16 cellular contexts compared by ENCODE assay signal in genomic region chr6:111418971-111419693, GRCh38.
DNase-seq lines count a peak whose midpoint lies in the region; ATAC-seq, FAIRE-seq and TF ChIP-seq lines count a peak whose summit lies in the region.
"Had no signal": no experiment of that assay in that cellular context is flagged by ENCODE, and none has a peak within 500 bp of the region (broad histone marks: within the 10 kb centered on the region; RNA-seq: fewer than 3 reads in every experiment).

No MANE protein-coding gene starts in this region.

- no peak for ATAC-seq in heart left ventricle
- ATAC-seq: HepG2, lower lobe of right lung had no signal

- H3K4me1 ChIP-seq in muscle layer of colon (ENCODE audit: insufficient read depth, low read length) (peaks cover 65% of the 10 kb centered on the region), heart left ventricle (peaks cover 0 to 49% (median 37%) of the 10 kb centered on the region in 12 donors)

- H3K9me3 ChIP-seq in muscle layer of colon (ENCODE audit: low read length) (no peaks in the 10 kb centered on the region), heart left ventricle (no peaks in the 10 kb centered on the region)
- H3K9me3 ChIP-seq: lower lobe of right lung, thoracic aorta had no signal

- POLR2A ChIA-PET in AG04449 (lab: Yijun Ruan, JAX), result interaction anchor here (0.7 kb wide), 1 partner anchor 153 kb away, joined by 3 read pairs; no protein-coding TSS in a partner anchor

- CTCF ChIA-PET in AG04449 (lab: Yijun Ruan, JAX), result no interaction called here

- H3K27me3 ChIP-seq in muscle layer of colon (ENCODE audit: control insufficient read depth in 1 of 2, insufficient read depth in 2 of 2, low read length in 2 of 2), result no peaks in the 10 kb centered on the region
- H3K27me3 ChIP-seq in heart left ventricle, result no peaks in the 10 kb centered on the region
- H3K27me3 ChIP-seq: neural progenitor cell had no signal

- intact Hi-C loops in heart left ventricle (cut with DNase I), result loop anchor here in 2 of 10 donors (5.0 kb wide), 2 partner anchors 63 to 223 kb away; partner anchors contain the start of gene REV3L (in 1 of the 2)

- H3K27ac ChIP-seq in muscle layer of colon (ENCODE audit: low read depth, low read length) (peak overlapping the region; percentile 4), heart left ventricle (peak overlapping the region in 1 of 12 donors; percentile 27)
- H3K27ac ChIP-seq: lower lobe of right lung, neural progenitor cell, thoracic aorta had no signal

- H3K36me3 ChIP-seq in muscle layer of colon (ENCODE audit: insufficient read depth, low read length), result no peaks in the 10 kb centered on the region
- H3K36me3 ChIP-seq in heart left ventricle, result peaks cover 0 to 17% (median 5%) of the 10 kb centered on the region in 9 donors
- H3K36me3 ChIP-seq: neural progenitor cell, thoracic aorta had no signal

- TF ChIP-seq POLR2A in heart left ventricle (IDR thresholded peaks at IDR 0.05), result no peak

- no peak for FAIRE-seq in GM19239 (lab: Jason Lieb, UNC)
- FAIRE-seq: HepG2 had no signal

- no peak for TF ChIP-seq CTCF in AG04449 (IDR thresholded peaks at IDR 0.05; ENCODE audit: insufficient read depth, low read length, missing control alignments)
- no peak for TF ChIP-seq CTCF in choroid plexus epithelial cell (conservative IDR thresholded peaks at IDR 0.05; ENCODE audit: low read depth, low read length)
- no peak for TF ChIP-seq CTCF in GM10266 (IDR thresholded peaks at IDR 0.05; ENCODE audit: control insufficient read depth, insufficient read depth, low read depth, missing control alignments)
- TF ChIP-seq CTCF in heart left ventricle (IDR thresholded peaks at IDR 0.05), result no peak

- H3K4me3 ChIP-seq in AG04449 (ENCODE audit: low read depth, low read length) (no peak overlapping the region), choroid plexus epithelial cell (ENCODE audit: low read depth, low read length) (no peak overlapping the region), muscle layer of colon (ENCODE audit: low read depth in 1 of 2, low read length in 2 of 2) (peak overlapping the region in 1 of 2 donors; percentile 11), heart left ventricle (no peak overlapping the region)
- H3K4me3 ChIP-seq: lower lobe of right lung, neural progenitor cell, thoracic aorta had no signal

- 62 to 72% (median 65%) methylated on average over 5 of the region's 5 CpGs for WGBS in heart left ventricle, 4 donors

- H3K9ac ChIP-seq in muscle layer of colon (ENCODE audit: low read length), result no peak overlapping the region
- H3K9ac ChIP-seq: neural progenitor cell had no signal

- DNase-seq in AG04449 (ENCODE audit: low read depth, low spot score) (peak; percentile 28), NCI-H226 (peak; percentile 70), choroid plexus epithelial cell (ENCODE audit: low read depth) (peak; percentile 72), GM19239 (ENCODE audit: insufficient read length, low spot score) (no peak), NOMO-1 treated with DMSO at 0.1 percent for 48 hours (lab: John Stamatoyannopoulos, UW; ENCODE audit: unreplicated experiment) (no peak), GM10266 (ENCODE audit: extremely low spot score) (no peak), heart left ventricle (no peak)
- DNase-seq: activated CD4-positive, alpha-beta T cell treated with anti-CD3 and anti-CD28 coated beads, Interleukin-2, amount 10 ng/mL, durations not matched to agents 7 days and 5 days; amygdala; effector CD8-positive, alpha-beta T cell; lower lobe of right lung; NCI-H1417 treated with DMSO at 0.1 percent for 48 hours had no signal

Comparison
In these comparisons a context has a peak if more than half of its experiments do, and no peak if none do; other contexts are left out.
1. DNase-seq: peak in AG04449 (single experiment), NCI-H226 (single experiment) and choroid plexus epithelial cell (single experiment); none in GM19239 (single experiment), NOMO-1 treated with DMSO at 0.1 percent for 48 hours (single experiment), GM10266 (single experiment) and heart left ventricle (0 of 5).